Comparison of ENCODE assay signal across 16 cellular contexts in the genomic region with DNA sequence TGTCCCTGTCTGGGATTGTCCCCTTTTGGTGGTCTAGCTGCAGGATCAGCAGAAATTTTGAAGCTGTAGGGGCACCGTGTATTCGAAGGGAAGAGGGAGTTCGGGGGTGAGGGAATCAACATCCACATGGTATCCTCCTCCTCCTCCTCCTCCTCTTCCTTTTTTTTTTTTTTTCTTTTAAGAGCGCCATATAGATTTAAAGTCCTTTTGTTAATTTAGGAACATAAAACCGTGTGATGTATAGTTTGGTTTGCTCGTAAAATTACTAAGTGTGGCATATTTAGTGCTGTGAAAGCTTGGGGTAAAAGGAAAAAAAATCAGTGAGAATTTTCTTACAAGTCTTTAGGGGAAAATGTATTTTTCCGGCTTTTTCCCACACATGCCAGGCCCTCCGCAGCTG. TPM values are rescaled to one million over a fixed set of nuclear protein-coding genes. Genes with fewer than 3 reads are reported as not detected.
DNase-seq lines count a peak whose midpoint lies in the region; ATAC-seq, FAIRE-seq and TF ChIP-seq lines count a peak whose summit lies in the region.
"Had no signal": no experiment of that assay in that cellular context is flagged by ENCODE, and none has a peak within 500 bp of the region (broad histone marks: within the 10 kb centered on the region; RNA-seq: fewer than 3 reads in every experiment).

No MANE protein-coding gene starts in this region.

- DNase-seq in cardiac muscle cell (ENCODE audit: low read depth in 1 of 2, low spot score in 1 of 2) (no peak), cardiac septum (ENCODE audit: low spot score) (no peak), endothelial cell of umbilical vein (ENCODE audit: low read depth, low spot score) (no peak), upper lobe of left lung (no peak), NCI-H69 (lab: John Stamatoyannopoulos, UW) (no peak), COLO829 (ENCODE audit: low spot score) (no peak)
- DNase-seq: activated CD4-positive, alpha-beta memory T cell treated with anti-CD3 and anti-CD28 coated beads, Interleukin-2, amount 10 ng/mL, durations not matched to agents 7 days and 5 days; activated naive CD4-positive, alpha-beta T cell; DMS53; Kasumi-1; NCI-H2081; OCI-M1 had no signal

- H3K9me1 ChIP-seq in endothelial cell of umbilical vein (replicated peaks; ENCODE audit: control insufficient read depth, extremely low read depth, insufficient read depth, low read length): no peaks in the 10 kb centered on the region

- dilution Hi-C loops in endothelial cell of umbilical vein (cut with MboI; ENCODE audit: extremely low pct_ligation_motif_present, low sequenced_read_pairs): no loop called here

- 54 to 63% methylated on average over 8 of the region's 8 CpGs for WGBS in upper lobe of left lung, 2 donors

- H3K4me3 ChIP-seq in cardiac muscle cell (no peak overlapping the region), endothelial cell of umbilical vein (replicated peaks in 1 of 3; ENCODE audit: insufficient read depth in 1 of 3, low read depth in 1 of 3, low read length in 3 of 3) (no peak overlapping the region), neural cell (ENCODE audit: low read length) (peak overlapping the region; percentile 46), upper lobe of left lung (no peak overlapping the region)

- no peak overlapping the region for H2AFZ ChIP-seq in endothelial cell of umbilical vein (ENCODE audit: low read depth, low read length)
- H2AFZ ChIP-seq in neural cell (ENCODE audit: low read depth, low read length): no peak overlapping the region

- POLR2A ChIA-PET in endothelial cell of umbilical vein (lab: Charles Lee): no interaction called here

- no peak for ATAC-seq in upper lobe of left lung (ENCODE audit: low FRiP score in 2 of 2)
- ATAC-seq in HG03354 (IDR thresholded peaks at IDR 0.05; ENCODE audit: poor library complexity, severe bottlenecking, unreplicated experiment): no peak

- H3K27ac ChIP-seq in cardiac muscle cell (peak overlapping the region; percentile 85), endothelial cell of umbilical vein (ENCODE audit: insufficient read depth, low read depth, low read length) (no peak overlapping the region), neural cell (ENCODE audit: low read length) (no peak overlapping the region), upper lobe of left lung (peak overlapping the region; percentile 72 to 86 (median 82))

- CTCF ChIA-PET in endothelial cell of umbilical vein (lab: Charles Lee): interaction anchor here (0.6 to 2.2 kb wide), 17 partner anchors 10 to 310 kb away, joined by 3 to 30 read pairs (median 4); no protein-coding TSS in a partner anchor

- TF ChIP-seq EP300 in neural cell (conservative IDR thresholded peaks at IDR 0.05; ENCODE audit: poor library complexity, severe bottlenecking) (no peak), upper lobe of left lung (IDR thresholded peaks at IDR 0.05) (no peak)

- H3K27me3 ChIP-seq in cardiac muscle cell (no peaks in the 10 kb centered on the region), endothelial cell of umbilical vein (ENCODE audit: control insufficient read depth in 2 of 2, insufficient read depth in 2 of 2, low read length in 2 of 2) (no peaks in the 10 kb centered on the region), neural cell (ENCODE audit: insufficient read depth, low read depth, low read length) (no peaks in the 10 kb centered on the region), upper lobe of left lung (no peaks in the 10 kb centered on the region)

- H3K4me2 ChIP-seq in endothelial cell of umbilical vein (ENCODE audit: insufficient read depth, low read length) (no peak overlapping the region), neural cell (ENCODE audit: low read length) (no peak overlapping the region)

- H4K20me1 ChIP-seq in endothelial cell of umbilical vein (replicated peaks; ENCODE audit: control insufficient read depth, extremely low read depth, insufficient read depth, low read length): peaks cover 3% of the 10 kb centered on the region
- H4K20me1 ChIP-seq in neural cell (ENCODE audit: insufficient read depth): peaks cover 38% of the 10 kb centered on the region

- H3K79me2 ChIP-seq in endothelial cell of umbilical vein (ENCODE audit: control insufficient read depth, insufficient read depth, low read length): no peaks in the 10 kb centered on the region
- H3K79me2 ChIP-seq in neural cell (replicated peaks; ENCODE audit: insufficient read depth, low read length): peaks cover 95% of the 10 kb centered on the region

- intact Hi-C loops in cardiac septum (cut with DNase I) (no loop called here), endothelial cell of umbilical vein (cut with micrococcal nuclease) (loop anchor here (1.0 kb wide), 3 partner anchors 8 to 143 kb away; no protein-coding TSS in a partner anchor)

- peaks cover 53% of the 10 kb centered on the region for H3K4me1 ChIP-seq in cardiac muscle cell (ENCODE audit: low read depth)
- peaks cover 14% of the 10 kb centered on the region for H3K4me1 ChIP-seq in endothelial cell of umbilical vein (ENCODE audit: control insufficient read depth, extremely low read depth, insufficient read depth, low read length)
- H3K4me1 ChIP-seq in upper lobe of left lung: peaks cover 91 to 100% (median 93%) of the 10 kb centered on the region in 4 donors

- no peak for TF ChIP-seq POLR2A in endothelial cell of umbilical vein (IDR thresholded peaks at IDR 0.05; ENCODE audit: low read depth, low read length)
- no peak for TF ChIP-seq POLR2A in upper lobe of left lung (IDR thresholded peaks at IDR 0.05)

- H3K36me3 ChIP-seq in cardiac muscle cell (no peaks in the 10 kb centered on the region), endothelial cell of umbilical vein (ENCODE audit: control insufficient read depth in 2 of 2, extremely low read depth in 1 of 2, insufficient read depth in 2 of 2, low read length in 2 of 2) (no peaks in the 10 kb centered on the region), neural cell (ENCODE audit: insufficient read depth, low read length) (no peaks in the 10 kb centered on the region), upper lobe of left lung (no peaks in the 10 kb centered on the region)

- no peaks in the 10 kb centered on the region for H3K9me2 ChIP-seq in neural cell (ENCODE audit: insufficient read depth, low read length)

- no peaks in the 10 kb centered on the region for H3F3A ChIP-seq in neural cell (ENCODE audit: insufficient read depth, low read length, poor library complexity, severe bottlenecking)

- TF ChIP-seq CTCF in cardiac muscle cell (IDR thresholded peaks at IDR 0.05; ENCODE audit: low read depth, low read length) (no peak), endothelial cell of umbilical vein (IDR thresholded peaks at IDR 0.05; ENCODE audit: extremely low read depth in 1 of 2, insufficient read depth in 1 of 2, low read depth in 1 of 2, low read length in 2 of 2) (no peak), neural cell (IDR thresholded peaks at IDR 0.05; ENCODE audit: poor library complexity, severe bottlenecking) (no peak), upper lobe of left lung (IDR thresholded peaks at IDR 0.05) (no peak)

- BruUV-seq in endothelial cell of umbilical vein (replicated peaks; lab: Mats Ljungman, UMichigan): no TSS peak

- no peaks in the 10 kb centered on the region for H3K9me3 ChIP-seq in cardiac muscle cell (ENCODE audit: low read depth)
- H3K9me3 ChIP-seq in endothelial cell of umbilical vein (replicated peaks; ENCODE audit: control insufficient read depth, insufficient read depth, low read length): no peaks in the 10 kb centered on the region
- no peaks in the 10 kb centered on the region for H3K9me3 ChIP-seq in neural cell (ENCODE audit: low read length)
- no peaks in the 10 kb centered on the region for H3K9me3 ChIP-seq in upper lobe of left lung

- FAIRE-seq in endothelial cell of umbilical vein (lab: Jason Lieb, UNC): peak; percentile 4
- FAIRE-seq: frontal cortex, GM12892 had no signal

- H3K9ac ChIP-seq in endothelial cell of umbilical vein (replicated peaks; ENCODE audit: extremely low read depth, insufficient read depth, low read length) (no peak overlapping the region), neural cell (ENCODE audit: low read length) (no peak overlapping the region)

- no peak for TF ChIP-seq RAD21 in neural cell (conservative IDR thresholded peaks at IDR 0.05)

TF ChIP-seq in endothelial cell of umbilical vein, 7 proteins besides CTCF, POLR2A, EP300 and RAD21 (continues in another document):
- TF ChIP-seq EZH2 (IDR thresholded peaks at IDR 0.05; ENCODE audit: borderline replicate concordance, low read depth, low read length, severe bottlenecking) (no peak), FOS (IDR thresholded peaks at IDR 0.05; ENCODE audit: borderline replicate concordance, insufficient read depth, low read length) (no peak), GATA2 (IDR thresholded peaks at IDR 0.05; ENCODE audit: insufficient read depth, insufficient read length, low read depth, low read length) (no peak)
- TF ChIP-seq, protein P1, sequence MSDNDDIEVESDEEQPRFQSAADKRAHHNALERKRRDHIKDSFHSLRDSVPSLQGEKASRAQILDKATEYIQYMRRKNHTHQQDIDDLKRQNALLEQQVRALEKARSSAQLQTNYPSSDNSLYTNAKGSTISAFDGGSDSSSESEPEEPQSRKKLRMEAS (IDR thresholded peaks at IDR 0.05; ENCODE audit: insufficient read depth, insufficient read length): no peak

TF ChIP-seq in neural cell, 6 proteins besides CTCF, POLR2A, EP300 and RAD21 (continues in another document):
- TF ChIP-seq MXI1 (conservative IDR thresholded peaks at IDR 0.05; ENCODE audit: poor library complexity, severe bottlenecking): no peak
- no peak for TF ChIP-seq POLR2AphosphoS5 (IDR thresholded peaks at IDR 0.05)
- TF ChIP-seq SMC3 (conservative IDR thresholded peaks at IDR 0.05; ENCODE audit: poor library complexity): no peak
- no peak for TF ChIP-seq TAF1 (IDR thresholded peaks at IDR 0.05; ENCODE audit: low read depth)
- TF ChIP-seq EZH2 (IDR thresholded peaks at IDR 0.05; ENCODE audit: borderline replicate concordance, insufficient read depth, low read length, poor library complexity, severe bottlenecking): no peak

RNA-seq across cellular contexts. Expression of a gene that starts 50.1 kb away (rescaled TPM):
- total RNA-seq in cardiac muscle cell (89.4 and 174 TPM in 2 replicates), cardiac septum (56.4 TPM), endothelial cell of umbilical vein (14.2 and 18.3 TPM in 2 replicates), upper lobe of left lung (100 to 1,000 TPM in 2 of 6 donors, 10 to 100 TPM in 4; 80.2 to 332 (median 90.8) TPM)
- polyA plus RNA-seq in cardiac muscle cell (48.8 and 64.9 TPM in 2 replicates), endothelial cell of umbilical vein (4.2 TPM in 2 replicates), neural cell (35.6 and 38.3 TPM in 2 replicates)
- 3.6 and 4.2 TPM in 2 replicates for polyA plus RNA-seq in endothelial cell of umbilical vein (2011; cell fraction: cytosol; rRNA removed)
- polyA plus RNA-seq in endothelial cell of umbilical vein (2011; cell fraction: nucleus; rRNA removed): 13.2 and 17.1 TPM in 2 replicates
- 9.1 and 12.3 TPM in 2 replicates for polyA plus RNA-seq in endothelial cell of umbilical vein (2012)
- polyA minus RNA-seq in endothelial cell of umbilical vein (6.9 and 13.4 TPM in 2 replicates), neural cell (65.7 and 89.0 TPM in 2 replicates)
- 28.5 TPM for polyA minus RNA-seq in endothelial cell of umbilical vein (2011; cell fraction: cytosol; rRNA and poly(A)+ RNA removed)
- 18.1 and 32.8 TPM in 2 replicates for polyA minus RNA-seq in endothelial cell of umbilical vein (2011; cell fraction: nucleus; rRNA and poly(A)+ RNA removed)

Comparison
In these comparisons a context has a peak if more than half of its experiments do, and no peak if none do; other contexts are left out.
1. H3K27ac ChIP-seq: peak in cardiac muscle cell (single experiment) and upper lobe of left lung (4 of 4); none in endothelial cell of umbilical vein (single experiment) and neural cell (single experiment).